In genomic region chr4:182277402-182277801, GRCh38 we compare ENCODE assay signal across 19 cellular contexts. TPM values are rescaled to one million over a fixed set of nuclear protein-coding genes. Genes with fewer than 3 reads are reported as not detected.
DNase-seq lines count a peak whose midpoint lies in the region; ATAC-seq, FAIRE-seq and TF ChIP-seq lines count a peak whose summit lies in the region.
"Had no signal": no experiment of that assay in that cellular context is flagged by ENCODE, and none has a peak within 500 bp of the region (broad histone marks: within the 10 kb centered on the region; RNA-seq: fewer than 3 reads in every experiment).

No MANE protein-coding gene starts in this region.

- no peak for TF ChIP-seq POLR2A in GM12891 (IDR thresholded peaks at IDR 0.05; ENCODE audit: low read depth, low read length)

- no peaks in the 10 kb centered on the region for H3K27me3 ChIP-seq in adipocyte (replicated peaks; ENCODE audit: control insufficient read depth, insufficient read depth, low read length)

- H3K9ac ChIP-seq in adipocyte (ENCODE audit: low read length) = no peak overlapping the region
- H3K9ac ChIP-seq: SK-N-SH had no signal

- FAIRE-seq in GM12891 (lab: Jason Lieb, UNC) = no peak

- no peak overlapping the region for H3K4me3 ChIP-seq in adipocyte (ENCODE audit: low read length)
- H3K4me3 ChIP-seq: HAP-1 had no signal

- DNase-seq in DMS153 treated with DMSO at 0.1 percent for 48 hours (lab: John Stamatoyannopoulos, UW; ENCODE audit: unreplicated experiment) (peak; percentile 7), GM04503 (ENCODE audit: low read depth) (peak; percentile 18), adipocyte (ENCODE audit: low read depth) (peak; percentile 20), fibroblast of peridontal ligament (ENCODE audit: extremely low read depth) (peak; percentile 37), GM12891 (ENCODE audit: insufficient read length, low spot score) (no peak), A172 (ENCODE audit: low spot score) (no peak)
- DNase-seq: C1 segment of cervical spinal cord, DND-41, GF-D8, NCI-H1092 treated with DMSO at 0.1 percent for 48 hours, NCI-H1694 treated with DMSO at 0.1 percent for 48 hours, NCI-H345, NCI-H524 treated with DMSO at 0.1 percent for 48 hours, SHP77, SK-N-SH, T-cell had no signal

- no peaks in the 10 kb centered on the region for H3K9me3 ChIP-seq in adipocyte (ENCODE audit: control insufficient read depth, low read length)
- H3K9me3 ChIP-seq: HAP-1, SK-N-SH had no signal

- no peaks in the 10 kb centered on the region for H3K36me3 ChIP-seq in adipocyte (ENCODE audit: control insufficient read depth, insufficient read depth, low read length, severe bottlenecking)
- H3K36me3 ChIP-seq: HAP-1 had no signal

- ATAC-seq in GM19328 (IDR thresholded peaks at IDR 0.05; ENCODE audit: unreplicated experiment) (no peak), GM18519 (IDR thresholded peaks at IDR 0.05; ENCODE audit: low FRiP score, unreplicated experiment) (no peak)
- ATAC-seq: T-cell had no signal

- peaks cover 23% of the 10 kb centered on the region for H3K4me1 ChIP-seq in adipocyte (ENCODE audit: control insufficient read depth, insufficient read depth, low read length)

TF ChIP-seq in GM12891, 5 proteins besides CTCF, POLR2A, EP300 and RAD21:
- TF ChIP-seq POU2F2 (IDR thresholded peaks at IDR 0.05; ENCODE audit: low read depth, low read length) (no peak), PAX5 (IDR thresholded peaks at IDR 0.05; ENCODE audit: insufficient read depth, low read length, severe bottlenecking) (no peak), TAF1 (IDR thresholded peaks at IDR 0.05; ENCODE audit: low read depth, low read length) (no peak), POLR2AphosphoS5 (IDR thresholded peaks at IDR 0.05; ENCODE audit: low read depth, low read length) (no peak), SPI1 (IDR thresholded peaks at IDR 0.05; ENCODE audit: low read depth, low read length) (no peak)

RNA-seq across cellular contexts. Expression of gene TENM3, which starts 34.2 kb away (rescaled TPM):
- polyA plus RNA-seq in GM12891 (2012; ENCODE audit: low read depth, missing spikeins) = 0.63 TPM
- total RNA-seq in A172 (2014; rRNA removed; shearing (Covaris generic)) = 87.7 and 92.1 TPM in 2 replicates

Comparison
In these comparisons a context has a peak if more than half of its experiments do, and no peak if none do; other contexts are left out.
1. DNase-seq: peak in DMS153 treated with DMSO at 0.1 percent for 48 hours (single experiment), GM04503 (single experiment), adipocyte (single experiment) and fibroblast of peridontal ligament (single experiment); none in GM12891 (single experiment) and A172 (single experiment).